ENCODE assay signal across 26 cellular contexts in genomic region chr14:104332634-104333270, GRCh38.
DNase-seq lines count a peak whose midpoint lies in the region; ATAC-seq lines count a peak whose summit lies in the region.
"Had no signal": no experiment of that assay in that cellular context is flagged by ENCODE, and none has a peak within 500 bp of the region (broad histone marks: within the 10 kb centered on the region; RNA-seq: fewer than 3 reads in every experiment).

No MANE protein-coding gene starts in this region.

- peak overlapping the region; percentile 19 for H4K91ac ChIP-seq in neuronal stem cell (ENCODE audit: low read depth, low read length, poor library complexity)

- no peaks in the 10 kb centered on the region for H3K4me1 ChIP-seq in neuronal stem cell (ENCODE audit: control insufficient read depth in 2 of 2, insufficient read depth in 1 of 2, low read depth in 1 of 2, low read length in 2 of 2)
- H3K4me1 ChIP-seq in CD8-positive, alpha-beta memory T cell (ENCODE audit: insufficient read depth, low read length) = no peaks in the 10 kb centered on the region
- H3K4me1 ChIP-seq: A549, esophagus muscularis mucosa, foreskin keratinocyte, suprapubic skin, vagina had no signal

- H3K27me3 Mint-ChIP-seq in CD8-positive, alpha-beta memory T cell = peaks cover 3 to 7% of the 10 kb centered on the region in 2 donors
- H3K27me3 Mint-ChIP-seq: activated CD4-positive, alpha-beta T cell treated with anti-CD3 and anti-CD28 coated beads, Interleukin-2, amount 10 ng/mL, durations not matched to agents 24 days and 14 days; activated naive CD8-positive, alpha-beta T cell treated with anti-CD3 and anti-CD28 coated beads for 36 hours; naive thymus-derived CD4-positive, alpha-beta T cell had no signal

- H3K18ac ChIP-seq in neuronal stem cell (ENCODE audit: low read length) = peak overlapping the region; percentile 55

- H3K4me2 ChIP-seq in neuronal stem cell (ENCODE audit: insufficient read depth, low read length, poor library complexity, severe bottlenecking) = no peak overlapping the region
- H3K4me2 ChIP-seq: A549, KMS-11 had no signal

- no peaks in the 10 kb centered on the region for H3K4me1 Mint-ChIP-seq in CD8-positive, alpha-beta memory T cell
- H3K4me1 Mint-ChIP-seq: activated CD4-positive, alpha-beta T cell treated with anti-CD3 and anti-CD28 coated beads, Interleukin-2, amount 10 ng/mL, durations not matched to agents 24 days and 14 days; activated naive CD8-positive, alpha-beta T cell treated with anti-CD3 and anti-CD28 coated beads for 36 hours; mesothelial cell of epicardium; naive thymus-derived CD4-positive, alpha-beta T cell; stimulated activated effector memory CD8-positive, alpha-beta T cell treated with anti-CD3 and anti-CD28 coated beads, Interleukin-12 subunit alpha, Interleukin-12 subunit beta, amount 100 ng/mL, for 72 hours had no signal

- no peak overlapping the region for H3K27ac Mint-ChIP-seq in CD8-positive, alpha-beta memory T cell
- H3K27ac Mint-ChIP-seq: activated CD4-positive, alpha-beta T cell treated with anti-CD3 and anti-CD28 coated beads, Interleukin-2, amount 10 ng/mL, durations not matched to agents 24 days and 14 days; activated naive CD8-positive, alpha-beta T cell treated with anti-CD3 and anti-CD28 coated beads for 36 hours; CD8-positive, alpha-beta T cell; mesothelial cell of epicardium; stimulated activated effector memory CD8-positive, alpha-beta T cell treated with anti-CD3 and anti-CD28 coated beads, Interleukin-12 subunit alpha, Interleukin-12 subunit beta, amount 100 ng/mL, for 72 hours had no signal

- no peak overlapping the region for H3K4me3 Mint-ChIP-seq in CD8-positive, alpha-beta memory T cell
- H3K4me3 Mint-ChIP-seq: activated CD4-positive, alpha-beta T cell treated with anti-CD3 and anti-CD28 coated beads, Interleukin-2, amount 10 ng/mL, durations not matched to agents 24 days and 14 days; activated naive CD8-positive, alpha-beta T cell treated with anti-CD3 and anti-CD28 coated beads for 36 hours; CD8-positive, alpha-beta T cell; mesothelial cell of epicardium; naive thymus-derived CD4-positive, alpha-beta T cell; stimulated activated effector memory CD8-positive, alpha-beta T cell treated with anti-CD3 and anti-CD28 coated beads, Interleukin-12 subunit alpha, Interleukin-12 subunit beta, amount 100 ng/mL, for 72 hours had no signal

- no peak overlapping the region for H2BK12ac ChIP-seq in neuronal stem cell (ENCODE audit: low read length)

- peak overlapping the region; percentile 66 for H2AK5ac ChIP-seq in neuronal stem cell (ENCODE audit: low read depth, low read length)

- H2AFZ ChIP-seq in neuronal stem cell (ENCODE audit: low read length) = no peak overlapping the region

- no peaks in the 10 kb centered on the region for H3K79me1 ChIP-seq in neuronal stem cell (ENCODE audit: low read depth, low read length)

- peaks cover 0 to 9% of the 10 kb centered on the region in 2 donors for H3K9me3 ChIP-seq in neuronal stem cell (replicated peaks in 1 of 2; ENCODE audit: control insufficient read depth in 2 of 2, insufficient read depth in 1 of 2, low read depth in 1 of 2, low read length in 2 of 2)
- H3K9me3 ChIP-seq in CD8-positive, alpha-beta memory T cell (ENCODE audit: low read length) = no peaks in the 10 kb centered on the region
- H3K9me3 ChIP-seq: suprapubic skin had no signal

- intact Hi-C loops in Right ventricle myocardium superior (cut with DNase I) (no loop called here), left cardiac atrium (cut with DNase I) (no loop called here)

- H3K36me3 Mint-ChIP-seq in CD8-positive, alpha-beta memory T cell = peaks cover 0 to 13% (median 0%) of the 10 kb centered on the region in 3 donors
- H3K36me3 Mint-ChIP-seq: CD8-positive, alpha-beta T cell; mesothelial cell of epicardium; stimulated activated effector memory CD8-positive, alpha-beta T cell treated with anti-CD3 and anti-CD28 coated beads, Interleukin-12 subunit alpha, Interleukin-12 subunit beta, amount 100 ng/mL, for 72 hours had no signal

- CTCF ChIA-PET in CD8-positive, alpha-beta memory T cell (lab: Charles Lee) = no interaction called here

- peaks cover 0 to 22% (median 0%) of the 10 kb centered on the region in 3 experiments for H3K27me3 ChIP-seq in neuronal stem cell (ENCODE audit: control insufficient read depth in 3 of 3, insufficient read depth in 3 of 3, low read depth in 1 of 3, low read length in 3 of 3)
- H3K27me3 ChIP-seq in CD8-positive, alpha-beta memory T cell (ENCODE audit: insufficient read depth, low read length, poor library complexity, severe bottlenecking) = no peaks in the 10 kb centered on the region
- H3K27me3 ChIP-seq: foreskin keratinocyte, vagina had no signal

- H3K27ac ChIP-seq in neuronal stem cell (replicated peaks; ENCODE audit: low read length) = no peak overlapping the region
- H3K27ac ChIP-seq in CD8-positive, alpha-beta memory T cell (ENCODE audit: low read depth, low read length) = no peak overlapping the region
- H3K27ac ChIP-seq: A549, esophagus muscularis mucosa, foreskin keratinocyte, KMS-11, suprapubic skin, vagina had no signal

- H3K14ac ChIP-seq in neuronal stem cell (ENCODE audit: low read length) = peak overlapping the region; percentile 40

- H3K23ac ChIP-seq in neuronal stem cell (ENCODE audit: low read depth, low read length, poor library complexity) = no peak overlapping the region

- H3K9ac ChIP-seq in neuronal stem cell (ENCODE audit: low read depth, low read length, poor library complexity) = peak overlapping the region; percentile 55
- H3K9ac ChIP-seq: KMS-11 had no signal

- peaks cover 12 to 19% (median 15%) of the 10 kb centered on the region in 5 donors for H3K9me3 Mint-ChIP-seq in CD8-positive, alpha-beta memory T cell

- H3K36me3 ChIP-seq in neuronal stem cell (replicated peaks in 1 of 2; ENCODE audit: control insufficient read depth in 2 of 2, insufficient read depth in 2 of 2, low read length in 2 of 2) = no peaks in the 10 kb centered on the region
- no peaks in the 10 kb centered on the region for H3K36me3 ChIP-seq in CD8-positive, alpha-beta memory T cell (ENCODE audit: insufficient read depth, low read length)
- H3K36me3 ChIP-seq: esophagus muscularis mucosa, suprapubic skin, vagina had no signal

- WGBS in neuronal stem cell (ENCODE audit: extremely low coverage in 2 of 2, insufficient read length in 2 of 2, insufficient replicate concordance in 1 of 2), 2 donors = no CpG with 5 or more reads among the region's 15 CpGs

- peak overlapping the region; percentile 54 for H2BK15ac ChIP-seq in neuronal stem cell (ENCODE audit: low read length)

- no peak overlapping the region for H3K4me3 ChIP-seq in neuronal stem cell (ENCODE audit: low read length in 2 of 2)
- H3K4me3 ChIP-seq in CD8-positive, alpha-beta memory T cell (ENCODE audit: low read length) = no peak overlapping the region
- H3K4me3 ChIP-seq: A549, esophagus muscularis mucosa, suprapubic skin, vagina had no signal

- H2BK5ac ChIP-seq in neuronal stem cell (ENCODE audit: low read length) = peak overlapping the region; percentile 63

- peak; percentile 41 for DNase-seq in Right ventricle myocardium superior
- no peak for DNase-seq in left cardiac atrium
- peak; percentile 33 for DNase-seq in ecto neural progenitor cell (ENCODE audit: low spot score)
- no peak for DNase-seq in neuronal stem cell (ENCODE audit: low spot score)
- peak; percentile 41 for DNase-seq in ureter (ENCODE audit: low spot score)
- no peak for DNase-seq in SIG-M5 (lab: John Stamatoyannopoulos, UW)
- DNase-seq in T-helper 9 cell = no peak
- DNase-seq in CD8-positive, alpha-beta memory T cell = no peak
- DNase-seq: activated CD4-positive, alpha-beta T cell treated with anti-CD3 and anti-CD28 coated beads, Interleukin-2, amount 10 ng/mL, durations not matched to agents 24 days and 14 days; activated naive CD8-positive, alpha-beta T cell treated with anti-CD3 and anti-CD28 coated beads for 36 hours; AML-193; foreskin keratinocyte; MM.1S; naive thymus-derived CD4-positive, alpha-beta T cell; NCI-H2081; NCI-H774; stimulated activated CD4-positive, alpha-beta T cell treated with anti-CD3 and anti-CD28 coated beads, Interleukin-4, amount 100 ng/mL, for 1 hour had no signal

- H2BK120ac ChIP-seq in neuronal stem cell (ENCODE audit: low read depth, low read length) = no peak overlapping the region

- H3K4ac ChIP-seq in neuronal stem cell (ENCODE audit: low read length) = no peak overlapping the region

- no peak overlapping the region for H4K8ac ChIP-seq in neuronal stem cell (ENCODE audit: low read depth, low read length)

- POLR2A ChIA-PET in CD8-positive, alpha-beta memory T cell (lab: Charles Lee) = no interaction called here

- no peak for ATAC-seq in Right ventricle myocardium superior (ENCODE audit: poor library complexity)
- no peak for ATAC-seq in left cardiac atrium
- ATAC-seq: CD8-positive, alpha-beta T cell; foreskin keratinocyte; naive thymus-derived CD4-positive, alpha-beta T cell; SK-N-SH treated with all-trans-retinoic acid at 6 μM for 48 hours had no signal

Comparison
In these comparisons a context has a peak if more than half of its experiments do, and no peak if none do; other contexts are left out.
1. DNase-seq: peak in Right ventricle myocardium superior (single experiment), ecto neural progenitor cell (single experiment) and ureter (single experiment); none in left cardiac atrium (single experiment), neuronal stem cell (single experiment), SIG-M5 (single experiment), T-helper 9 cell (single experiment) and CD8-positive, alpha-beta memory T cell (0 of 5).